Comparison of ENCODE assay signal across 1 cellular context in the genomic region with DNA sequence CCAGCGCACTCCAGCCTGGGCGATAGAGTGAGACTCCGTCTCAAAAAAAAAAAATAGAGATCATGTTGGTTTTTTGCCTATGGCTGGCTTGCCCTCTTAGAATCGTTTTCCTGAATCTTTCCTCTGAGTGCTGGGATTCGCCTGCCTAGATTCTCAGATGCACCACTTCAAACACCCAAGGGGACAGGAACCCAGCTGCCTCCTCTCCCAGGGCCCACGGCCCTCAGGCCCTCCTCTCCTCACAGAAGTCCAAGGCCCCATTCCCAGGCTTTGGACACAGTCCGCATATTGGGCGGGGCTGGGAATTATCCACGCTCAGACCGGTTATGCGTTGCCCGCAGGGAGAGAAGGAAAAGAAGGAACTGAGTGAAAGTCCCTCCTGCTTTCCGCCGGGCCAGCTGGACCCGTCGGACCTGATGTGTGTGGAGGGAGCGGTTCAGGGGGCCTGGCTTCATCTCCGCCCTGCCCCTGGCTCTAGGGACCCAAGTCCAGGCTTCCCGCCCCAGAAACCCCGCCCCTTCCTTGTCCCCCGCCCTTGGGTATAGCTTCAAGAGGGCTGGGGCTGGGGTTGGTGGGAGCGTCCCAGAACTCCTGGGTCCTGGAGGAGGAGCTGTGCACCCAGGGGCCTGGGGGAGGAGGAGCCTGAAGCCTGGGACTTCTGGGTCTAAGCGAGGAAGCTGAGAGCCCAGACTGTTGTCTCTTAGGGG.
TF ChIP-seq lines count a peak whose summit lies in the region.

No MANE protein-coding gene starts in this region.

TF ChIP-seq in HepG2, 621 proteins besides CTCF, POLR2A, EP300 and RAD21 (continued from another document and continues in another):
- TF ChIP-seq, protein P1, sequence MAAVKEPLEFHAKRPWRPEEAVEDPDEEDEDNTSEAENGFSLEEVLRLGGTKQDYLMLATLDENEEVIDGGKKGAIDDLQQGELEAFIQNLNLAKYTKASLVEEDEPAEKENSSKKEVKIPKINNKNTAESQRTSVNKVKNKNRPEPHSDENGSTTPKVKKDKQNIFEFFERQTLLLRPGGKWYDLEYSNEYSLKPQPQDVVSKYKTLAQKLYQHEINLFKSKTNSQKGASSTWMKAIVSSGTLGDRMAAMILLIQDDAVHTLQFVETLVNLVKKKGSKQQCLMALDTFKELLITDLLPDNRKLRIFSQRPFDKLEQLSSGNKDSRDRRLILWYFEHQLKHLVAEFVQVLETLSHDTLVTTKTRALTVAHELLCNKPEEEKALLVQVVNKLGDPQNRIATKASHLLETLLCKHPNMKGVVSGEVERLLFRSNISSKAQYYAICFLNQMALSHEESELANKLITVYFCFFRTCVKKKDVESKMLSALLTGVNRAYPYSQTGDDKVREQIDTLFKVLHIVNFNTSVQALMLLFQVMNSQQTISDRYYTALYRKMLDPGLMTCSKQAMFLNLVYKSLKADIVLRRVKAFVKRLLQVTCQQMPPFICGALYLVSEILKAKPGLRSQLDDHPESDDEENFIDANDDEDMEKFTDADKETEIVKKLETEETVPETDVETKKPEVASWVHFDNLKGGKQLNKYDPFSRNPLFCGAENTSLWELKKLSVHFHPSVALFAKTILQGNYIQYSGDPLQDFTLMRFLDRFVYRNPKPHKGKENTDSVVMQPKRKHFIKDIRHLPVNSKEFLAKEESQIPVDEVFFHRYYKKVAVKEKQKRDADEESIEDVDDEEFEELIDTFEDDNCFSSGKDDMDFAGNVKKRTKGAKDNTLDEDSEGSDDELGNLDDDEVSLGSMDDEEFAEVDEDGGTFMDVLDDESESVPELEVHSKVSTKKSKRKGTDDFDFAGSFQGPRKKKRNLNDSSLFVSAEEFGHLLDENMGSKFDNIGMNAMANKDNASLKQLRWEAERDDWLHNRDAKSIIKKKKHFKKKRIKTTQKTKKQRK (IDR thresholded peaks at IDR 0.05; ENCODE audit: low read length): no peak
- TF ChIP-seq, protein P2, sequence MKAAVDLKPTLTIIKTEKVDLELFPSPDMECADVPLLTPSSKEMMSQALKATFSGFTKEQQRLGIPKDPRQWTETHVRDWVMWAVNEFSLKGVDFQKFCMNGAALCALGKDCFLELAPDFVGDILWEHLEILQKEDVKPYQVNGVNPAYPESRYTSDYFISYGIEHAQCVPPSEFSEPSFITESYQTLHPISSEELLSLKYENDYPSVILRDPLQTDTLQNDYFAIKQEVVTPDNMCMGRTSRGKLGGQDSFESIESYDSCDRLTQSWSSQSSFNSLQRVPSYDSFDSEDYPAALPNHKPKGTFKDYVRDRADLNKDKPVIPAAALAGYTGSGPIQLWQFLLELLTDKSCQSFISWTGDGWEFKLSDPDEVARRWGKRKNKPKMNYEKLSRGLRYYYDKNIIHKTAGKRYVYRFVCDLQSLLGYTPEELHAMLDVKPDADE (CRISPR knock-in tag; IDR thresholded peaks at IDR 0.05): no peak
- TF ChIP-seq NFE2L2 (IDR thresholded peaks at IDR 0.05; ENCODE audit: low read length) (no peak), MTA3 (CRISPR knock-in tag; IDR thresholded peaks at IDR 0.05) (no peak), HIVEP1 (CRISPR knock-in tag; IDR thresholded peaks at IDR 0.05) (peak; percentile 21; the same call in 1 of the 2 replicates), FOXK1 (CRISPR knock-in tag; IDR thresholded peaks at IDR 0.05; ENCODE audit: borderline replicate concordance, low read depth) (no peak), ZNF776 (CRISPR knock-in tag; IDR thresholded peaks at IDR 0.05) (no peak), HNRNPUL1 (IDR thresholded peaks at IDR 0.05; ENCODE audit: low read depth, low read length) (no peak), IKZF1 (IDR thresholded peaks at IDR 0.05) (no peak), ZNF543 (CRISPR knock-in tag; IDR thresholded peaks at IDR 0.05) (no peak), U2AF2 (IDR thresholded peaks at IDR 0.05; ENCODE audit: low read depth, low read length) (0 out of 2 replicates have a peak, but pooled peaks have one; percentile 21), ZBTB7B (CRISPR knock-in tag; IDR thresholded peaks at IDR 0.05) (peak; percentile 54; the same call in 1 of the 2 replicates), ZNF326 (CRISPR knock-in tag; IDR thresholded peaks at IDR 0.05; ENCODE audit: borderline replicate concordance) (no peak), PHF5A (CRISPR knock-in tag; IDR thresholded peaks at IDR 0.05; ENCODE audit: low read depth, unreplicated experiment) (no peak), ZNF17 (CRISPR knock-in tag; IDR thresholded peaks at IDR 0.05) (no peak), TEAD3 (CRISPR knock-in tag; optimal IDR thresholded peaks at IDR 0.05; ENCODE audit: borderline replicate concordance) (peak; percentile 32), ZNF773 (CRISPR knock-in tag; IDR thresholded peaks at IDR 0.05; ENCODE audit: borderline replicate concordance) (no peak), NR2C2 (CRISPR knock-in tag; IDR thresholded peaks at IDR 0.05; ENCODE audit: borderline replicate concordance) (no peak), ZNF251 (CRISPR knock-in tag; IDR thresholded peaks at IDR 0.05) (no peak), PITX1 (CRISPR knock-in tag; IDR thresholded peaks at IDR 0.05) (peak; percentile 69), HOXA3 (CRISPR knock-in tag; IDR thresholded peaks at IDR 0.05) (0 out of 2 replicates have a peak, but pooled peaks have one; percentile 33), GTF3A (CRISPR knock-in tag; conservative IDR thresholded peaks at IDR 0.05) (no peak), NKX3-1 (CRISPR knock-in tag; IDR thresholded peaks at IDR 0.05) (no peak), TEAD2 (CRISPR knock-in tag; IDR thresholded peaks at IDR 0.05) (no peak), ZNF570 (CRISPR knock-in tag; IDR thresholded peaks at IDR 0.05; ENCODE audit: borderline replicate concordance) (no peak), HNF4G (IDR thresholded peaks at IDR 0.05; ENCODE audit: borderline replicate concordance, low read depth, low read length) (no peak), HNF4G (CRISPR knock-in tag; IDR thresholded peaks at IDR 0.05; ENCODE audit: borderline replicate concordance, low read depth) (no peak; the same call in 1 of the 2 replicates), ZFAT (CRISPR knock-in tag; conservative IDR thresholded peaks at IDR 0.05) (no peak)
- TF ChIP-seq, protein P3, sequence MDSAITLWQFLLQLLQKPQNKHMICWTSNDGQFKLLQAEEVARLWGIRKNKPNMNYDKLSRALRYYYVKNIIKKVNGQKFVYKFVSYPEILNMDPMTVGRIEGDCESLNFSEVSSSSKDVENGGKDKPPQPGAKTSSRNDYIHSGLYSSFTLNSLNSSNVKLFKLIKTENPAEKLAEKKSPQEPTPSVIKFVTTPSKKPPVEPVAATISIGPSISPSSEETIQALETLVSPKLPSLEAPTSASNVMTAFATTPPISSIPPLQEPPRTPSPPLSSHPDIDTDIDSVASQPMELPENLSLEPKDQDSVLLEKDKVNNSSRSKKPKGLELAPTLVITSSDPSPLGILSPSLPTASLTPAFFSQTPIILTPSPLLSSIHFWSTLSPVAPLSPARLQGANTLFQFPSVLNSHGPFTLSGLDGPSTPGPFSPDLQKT (CRISPR knock-in tag; IDR thresholded peaks at IDR 0.05; ENCODE audit: borderline replicate concordance): no peak
- TF ChIP-seq, protein P4, sequence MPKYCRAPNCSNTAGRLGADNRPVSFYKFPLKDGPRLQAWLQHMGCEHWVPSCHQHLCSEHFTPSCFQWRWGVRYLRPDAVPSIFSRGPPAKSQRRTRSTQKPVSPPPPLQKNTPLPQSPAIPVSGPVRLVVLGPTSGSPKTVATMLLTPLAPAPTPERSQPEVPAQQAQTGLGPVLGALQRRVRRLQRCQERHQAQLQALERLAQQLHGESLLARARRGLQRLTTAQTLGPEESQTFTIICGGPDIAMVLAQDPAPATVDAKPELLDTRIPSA (CRISPR knock-in tag; IDR thresholded peaks at IDR 0.05; ENCODE audit: borderline replicate concordance): no peak
- TF ChIP-seq, protein P5, sequence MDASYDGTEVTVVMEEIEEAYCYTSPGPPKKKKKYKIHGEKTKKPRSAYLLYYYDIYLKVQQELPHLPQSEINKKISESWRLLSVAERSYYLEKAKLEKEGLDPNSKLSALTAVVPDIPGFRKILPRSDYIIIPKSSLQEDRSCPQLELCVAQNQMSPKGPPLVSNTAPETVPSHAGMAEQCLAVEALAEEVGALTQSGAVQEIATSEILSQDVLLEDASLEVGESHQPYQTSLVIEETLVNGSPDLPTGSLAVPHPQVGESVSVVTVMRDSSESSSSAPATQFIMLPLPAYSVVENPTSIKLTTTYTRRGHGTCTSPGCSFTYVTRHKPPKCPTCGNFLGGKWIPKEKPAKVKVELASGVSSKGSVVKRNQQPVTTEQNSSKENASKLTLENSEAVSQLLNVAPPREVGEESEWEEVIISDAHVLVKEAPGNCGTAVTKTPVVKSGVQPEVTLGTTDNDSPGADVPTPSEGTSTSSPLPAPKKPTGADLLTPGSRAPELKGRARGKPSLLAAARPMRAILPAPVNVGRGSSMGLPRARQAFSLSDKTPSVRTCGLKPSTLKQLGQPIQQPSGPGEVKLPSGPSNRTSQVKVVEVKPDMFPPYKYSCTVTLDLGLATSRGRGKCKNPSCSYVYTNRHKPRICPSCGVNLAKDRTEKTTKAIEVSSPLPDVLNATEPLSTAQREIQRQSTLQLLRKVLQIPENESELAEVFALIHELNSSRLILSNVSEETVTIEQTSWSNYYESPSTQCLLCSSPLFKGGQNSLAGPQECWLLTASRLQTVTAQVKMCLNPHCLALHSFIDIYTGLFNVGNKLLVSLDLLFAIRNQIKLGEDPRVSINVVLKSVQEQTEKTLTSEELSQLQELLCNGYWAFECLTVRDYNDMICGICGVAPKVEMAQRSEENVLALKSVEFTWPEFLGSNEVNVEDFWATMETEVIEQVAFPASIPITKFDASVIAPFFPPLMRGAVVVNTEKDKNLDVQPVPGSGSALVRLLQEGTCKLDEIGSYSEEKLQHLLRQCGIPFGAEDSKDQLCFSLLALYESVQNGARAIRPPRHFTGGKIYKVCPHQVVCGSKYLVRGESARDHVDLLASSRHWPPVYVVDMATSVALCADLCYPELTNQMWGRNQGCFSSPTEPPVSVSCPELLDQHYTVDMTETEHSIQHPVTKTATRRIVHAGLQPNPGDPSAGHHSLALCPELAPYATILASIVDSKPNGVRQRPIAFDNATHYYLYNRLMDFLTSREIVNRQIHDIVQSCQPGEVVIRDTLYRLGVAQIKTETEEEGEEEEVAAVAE (CRISPR knock-in tag; IDR thresholded peaks at IDR 0.05; ENCODE audit: borderline replicate concordance): no peak
- TF ChIP-seq, protein P6, sequence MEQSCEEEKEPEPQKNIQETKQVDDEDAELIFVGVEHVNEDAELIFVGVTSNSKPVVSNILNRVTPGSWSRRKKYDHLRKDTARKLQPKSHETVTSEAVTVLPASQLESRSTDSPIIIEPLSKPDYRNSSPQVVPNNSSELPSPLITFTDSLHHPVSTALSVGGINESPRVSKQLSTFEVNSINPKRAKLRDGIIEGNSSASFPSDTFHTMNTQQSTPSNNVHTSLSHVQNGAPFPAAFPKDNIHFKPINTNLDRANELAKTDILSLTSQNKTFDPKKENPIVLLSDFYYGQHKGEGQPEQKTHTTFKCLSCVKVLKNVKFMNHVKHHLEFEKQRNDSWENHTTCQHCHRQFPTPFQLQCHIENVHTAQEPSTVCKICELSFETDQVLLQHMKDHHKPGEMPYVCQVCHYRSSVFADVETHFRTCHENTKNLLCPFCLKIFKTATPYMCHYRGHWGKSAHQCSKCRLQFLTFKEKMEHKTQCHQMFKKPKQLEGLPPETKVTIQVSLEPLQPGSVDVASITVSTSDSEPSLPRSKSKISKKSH (CRISPR knock-in tag; IDR thresholded peaks at IDR 0.05; ENCODE audit: borderline replicate concordance): no peak
- TF ChIP-seq, protein P7, sequence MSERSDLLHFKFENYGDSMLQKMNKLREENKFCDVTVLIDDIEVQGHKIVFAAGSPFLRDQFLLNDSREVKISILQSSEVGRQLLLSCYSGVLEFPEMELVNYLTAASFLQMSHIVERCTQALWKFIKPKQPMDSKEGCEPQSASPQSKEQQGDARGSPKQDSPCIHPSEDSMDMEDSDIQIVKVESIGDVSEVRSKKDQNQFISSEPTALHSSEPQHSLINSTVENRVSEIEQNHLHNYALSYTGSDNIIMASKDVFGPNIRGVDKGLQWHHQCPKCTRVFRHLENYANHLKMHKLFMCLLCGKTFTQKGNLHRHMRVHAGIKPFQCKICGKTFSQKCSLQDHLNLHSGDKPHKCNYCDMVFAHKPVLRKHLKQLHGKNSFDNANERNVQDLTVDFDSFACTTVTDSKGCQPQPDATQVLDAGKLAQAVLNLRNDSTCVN (CRISPR knock-in tag; IDR thresholded peaks at IDR 0.05; ENCODE audit: borderline replicate concordance): no peak
- TF ChIP-seq, protein P8, sequence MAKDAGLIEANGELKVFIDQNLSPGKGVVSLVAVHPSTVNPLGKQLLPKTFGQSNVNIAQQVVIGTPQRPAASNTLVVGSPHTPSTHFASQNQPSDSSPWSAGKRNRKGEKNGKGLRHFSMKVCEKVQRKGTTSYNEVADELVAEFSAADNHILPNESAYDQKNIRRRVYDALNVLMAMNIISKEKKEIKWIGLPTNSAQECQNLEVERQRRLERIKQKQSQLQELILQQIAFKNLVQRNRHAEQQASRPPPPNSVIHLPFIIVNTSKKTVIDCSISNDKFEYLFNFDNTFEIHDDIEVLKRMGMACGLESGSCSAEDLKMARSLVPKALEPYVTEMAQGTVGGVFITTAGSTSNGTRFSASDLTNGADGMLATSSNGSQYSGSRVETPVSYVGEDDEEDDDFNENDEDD (CRISPR knock-in tag; IDR thresholded peaks at IDR 0.05; ENCODE audit: borderline replicate concordance): peak; percentile 75; the same call in 1 of the 2 replicates
- TF ChIP-seq, protein P9, sequence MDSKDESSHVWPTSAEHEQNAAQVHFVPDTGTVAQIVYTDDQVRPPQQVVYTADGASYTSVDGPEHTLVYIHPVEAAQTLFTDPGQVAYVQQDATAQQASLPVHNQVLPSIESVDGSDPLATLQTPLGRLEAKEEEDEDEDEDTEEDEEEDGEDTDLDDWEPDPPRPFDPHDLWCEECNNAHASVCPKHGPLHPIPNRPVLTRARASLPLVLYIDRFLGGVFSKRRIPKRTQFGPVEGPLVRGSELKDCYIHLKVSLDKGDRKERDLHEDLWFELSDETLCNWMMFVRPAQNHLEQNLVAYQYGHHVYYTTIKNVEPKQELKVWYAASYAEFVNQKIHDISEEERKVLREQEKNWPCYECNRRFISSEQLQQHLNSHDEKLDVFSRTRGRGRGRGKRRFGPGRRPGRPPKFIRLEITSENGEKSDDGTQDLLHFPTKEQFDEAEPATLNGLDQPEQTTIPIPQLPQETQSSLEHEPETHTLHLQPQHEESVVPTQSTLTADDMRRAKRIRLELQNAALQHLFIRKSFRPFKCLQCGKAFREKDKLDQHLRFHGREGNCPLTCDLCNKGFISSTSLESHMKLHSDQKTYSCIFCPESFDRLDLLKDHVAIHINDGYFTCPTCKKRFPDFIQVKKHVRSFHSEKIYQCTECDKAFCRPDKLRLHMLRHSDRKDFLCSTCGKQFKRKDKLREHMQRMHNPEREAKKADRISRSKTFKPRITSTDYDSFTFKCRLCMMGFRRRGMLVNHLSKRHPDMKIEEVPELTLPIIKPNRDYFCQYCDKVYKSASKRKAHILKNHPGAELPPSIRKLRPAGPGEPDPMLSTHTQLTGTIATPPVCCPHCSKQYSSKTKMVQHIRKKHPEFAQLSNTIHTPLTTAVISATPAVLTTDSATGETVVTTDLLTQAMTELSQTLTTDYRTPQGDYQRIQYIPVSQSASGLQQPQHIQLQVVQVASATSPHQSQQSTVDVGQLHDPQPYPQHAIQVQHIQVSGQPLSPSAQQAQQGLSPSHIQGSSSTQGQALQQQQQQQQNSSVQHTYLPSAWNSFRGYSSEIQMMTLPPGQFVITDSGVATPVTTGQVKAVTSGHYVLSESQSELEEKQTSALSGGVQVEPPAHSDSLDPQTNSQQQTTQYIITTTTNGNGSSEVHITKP (CRISPR knock-in tag; IDR thresholded peaks at IDR 0.05; ENCODE audit: low read depth): peak; percentile 76; the same call in 1 of the 2 replicates
- TF ChIP-seq, protein P10, sequence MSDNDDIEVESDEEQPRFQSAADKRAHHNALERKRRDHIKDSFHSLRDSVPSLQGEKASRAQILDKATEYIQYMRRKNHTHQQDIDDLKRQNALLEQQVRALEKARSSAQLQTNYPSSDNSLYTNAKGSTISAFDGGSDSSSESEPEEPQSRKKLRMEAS (IDR thresholded peaks at IDR 0.05): peak; percentile 58
